In the genomic region with DNA sequence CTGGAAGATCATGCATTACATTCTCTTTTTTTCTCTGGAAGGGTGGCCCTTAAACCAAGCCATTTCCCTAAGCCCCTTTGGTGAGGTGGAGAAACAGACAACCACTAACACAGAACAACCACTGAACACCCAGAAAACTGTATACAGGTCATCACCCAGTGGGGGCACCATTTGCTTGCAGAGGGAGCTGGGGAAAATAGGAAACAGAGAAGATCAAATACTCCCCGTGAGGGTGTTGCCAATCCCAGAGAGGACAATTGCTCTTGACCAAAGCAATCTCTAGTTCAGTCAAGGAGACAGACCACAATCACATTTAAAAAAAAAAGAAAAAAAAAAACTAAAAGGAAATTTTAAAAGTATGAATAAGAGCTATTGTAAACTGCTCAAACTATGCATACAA, we compare ENCODE assay signal across 1 cellular context.
TF ChIP-seq lines count a peak whose summit lies in the region.

No MANE protein-coding gene starts in this region.

TF ChIP-seq in Ishikawa, 13 proteins besides CTCF, POLR2A, EP300 and RAD21 (continued from another document):
- TF ChIP-seq FOXM1 (IDR thresholded peaks at IDR 0.05; ENCODE audit: borderline replicate concordance, low read depth) (no peak), NFIC (IDR thresholded peaks at IDR 0.05) (no peak), EGR1 (IDR thresholded peaks at IDR 0.05) (no peak)
